Comparison of ENCODE assay signal across 18 cellular contexts in the genomic region with DNA sequence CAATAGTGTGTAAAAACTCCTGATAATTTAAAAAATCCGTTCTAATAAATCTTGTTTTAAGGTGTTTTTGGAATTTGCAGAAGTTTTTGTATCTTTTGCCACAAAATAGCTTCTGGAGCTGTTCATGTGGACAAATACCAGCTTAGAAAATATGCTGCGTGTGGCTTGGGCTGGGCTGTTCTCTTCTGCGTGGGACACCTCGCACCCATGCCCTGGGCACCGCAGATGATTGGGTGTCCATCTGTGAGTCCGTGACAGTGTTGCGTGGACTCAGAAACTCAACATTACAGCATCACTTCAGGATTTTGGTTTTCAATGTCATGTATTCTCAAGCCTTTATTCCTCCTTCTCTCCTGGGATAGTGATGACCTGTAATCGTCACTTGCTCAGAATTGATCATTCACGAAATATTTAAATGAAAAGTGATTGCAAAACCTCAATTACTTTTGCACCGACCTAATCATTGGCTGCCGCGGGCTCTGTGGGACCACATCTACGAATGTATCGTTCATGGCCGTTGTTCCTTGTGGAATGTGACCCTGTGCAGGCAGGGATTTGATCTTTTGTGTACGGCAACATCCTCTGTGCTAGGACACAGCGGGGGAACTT.
A peak's percentile ranks its signal among the peaks of the same experiment; 100 is the strongest.
DNase-seq lines count a peak whose midpoint lies in the region; ATAC-seq and TF ChIP-seq lines count a peak whose summit lies in the region.
"Had no signal": no experiment of that assay in that cellular context is flagged by ENCODE, and none has a peak within 500 bp of the region (broad histone marks: within the 10 kb centered on the region; RNA-seq: fewer than 3 reads in every experiment).

No MANE protein-coding gene starts in this region.

- peak overlapping the region; percentile 82 to 90 for H4K8ac ChIP-seq in IMR-90 (ENCODE audit: low read depth in 2 of 2, low read length in 2 of 2)

- H3K23ac ChIP-seq in IMR-90 (ENCODE audit: low read depth, low read length): peak overlapping the region; percentile 84

- peak overlapping the region; percentile 88 for H2BK20ac ChIP-seq in IMR-90 (ENCODE audit: low read depth, low read length)

- peaks cover 19 to 85% of the 10 kb centered on the region in 2 experiments; a peak in 3 of 4 replicates for H3K79me1 ChIP-seq in IMR-90 (ENCODE audit: low read depth in 1 of 2, low read length in 2 of 2)

- no peak overlapping the region for H3K4me3 Mint-ChIP-seq in effector memory CD8-positive, alpha-beta T cell

- DNase-seq in IMR-90: no peak
- DNase-seq in colonic mucosa: no peak
- DNase-seq in stomach: no peak
- no peak for DNase-seq in effector memory CD8-positive, alpha-beta T cell
- DNase-seq in foreskin keratinocyte: no peak
- DNase-seq in NCI-H226: no peak
- DNase-seq: DND-41; NCI-H1436 treated with DMSO at 0.1 percent for 48 hours; NCI-H2029 treated with DMSO at 0.1 percent for 48 hours; NCI-H2171; NCI-H446 treated with DMSO at 0.1 percent for 48 hours; NCI-H69; NK-92 treated with Interleukin-12 subunit alpha and Interleukin-12 subunit beta, amount 100 ng/mL, for 24 hours had no signal

- intact Hi-C loops in IMR-90 (cut with micrococcal nuclease) (loop anchor here (2.0 to 5.0 kb wide), 3 partner anchors 79 to 227 kb away; no protein-coding TSS in a partner anchor), colonic mucosa (cut with DNase I) (no loop called here), stomach (cut with DNase I; ENCODE audit: low total_unique reads) (no loop called here)

- peaks cover 69 to 73% of the 10 kb centered on the region in 2 donors for H3K27me3 Mint-ChIP-seq in effector memory CD8-positive, alpha-beta T cell

- H4K20me1 ChIP-seq in IMR-90 (ENCODE audit: insufficient read depth, low read length): no peaks in the 10 kb centered on the region

- H4K91ac ChIP-seq in IMR-90 (ENCODE audit: insufficient read depth, low read depth, low read length): peak overlapping the region; percentile 83

- H3K36me3 ChIP-seq in IMR-90 (ENCODE audit: control insufficient read depth, insufficient read depth, low read length): no peaks in the 10 kb centered on the region
- H3K36me3 ChIP-seq in colonic mucosa: no peaks in the 10 kb centered on the region
- H3K36me3 ChIP-seq in mucosa of rectum (ENCODE audit: control insufficient read depth in 2 of 2, insufficient read depth in 2 of 2, low read length in 2 of 2): no peaks in the 10 kb centered on the region
- H3K36me3 ChIP-seq in stomach: no peaks in the 10 kb centered on the region
- H3K36me3 ChIP-seq: HAP-1, Peyer's patch had no signal

- POLR2A ChIA-PET in IMR-90 (lab: Charles Lee; ENCODE audit: unreplicated experiment): interaction anchor here (1.0 kb wide), 1 partner anchor 209 kb away, joined by 3 read pairs; no protein-coding TSS in a partner anchor

- H3K56ac ChIP-seq in IMR-90 (ENCODE audit: extremely low read depth, insufficient read depth, low read length): peak overlapping the region; percentile 79

- no TSS peak for BruUV-seq in IMR-90 (replicated peaks; lab: Mats Ljungman, UMichigan)

- H2BK120ac ChIP-seq in IMR-90 (ENCODE audit: low read depth, low read length): peak overlapping the region; percentile 90

- peak overlapping the region; percentile 98 for H3K14ac ChIP-seq in IMR-90 (replicated peaks; ENCODE audit: low read depth, low read length)

- TF ChIP-seq EP300 in stomach (IDR thresholded peaks at IDR 0.05): no peak

- no peak for TF ChIP-seq POLR2A in IMR-90 (IDR thresholded peaks at IDR 0.05; ENCODE audit: low read depth, low read length)
- TF ChIP-seq POLR2A in stomach (IDR thresholded peaks at IDR 0.05): no peak

- H3K27me3 ChIP-seq in IMR-90 (ENCODE audit: control insufficient read depth, insufficient read depth, low read length) (no peaks in the 10 kb centered on the region), colonic mucosa (no peaks in the 10 kb centered on the region), mucosa of rectum (ENCODE audit: control insufficient read depth in 2 of 2, insufficient read depth in 2 of 2, low read length in 2 of 2) (peaks cover 15 to 18% of the 10 kb centered on the region in 2 donors), stomach (peaks cover 0 to 62% (median 27%) of the 10 kb centered on the region in 3 donors), foreskin keratinocyte (no peaks in the 10 kb centered on the region)
- H3K27me3 ChIP-seq: Peyer's patch had no signal

- WGBS in IMR-90 (ENCODE audit: extremely low coverage in 2 of 2, insufficient read length in 1 of 2), 2 experiments: 63% methylated on average over 11 of the region's 17 CpGs; no CpG with 5 or more reads in 1 of the 2 experiments
- 66 to 77% (median 70%) methylated on average over 17 of the region's 17 CpGs for WGBS in stomach, 5 donors

- peak overlapping the region; percentile 95 for H3K18ac ChIP-seq in IMR-90 (ENCODE audit: low read depth, low read length)

- peak overlapping the region; percentile 49 for H3K4me2 ChIP-seq in IMR-90 (ENCODE audit: low read depth, low read length)
- H3K4me2 ChIP-seq: KMS-11 had no signal

- H2AK9ac ChIP-seq in IMR-90 (replicated peaks; ENCODE audit: low read depth, low read length, poor library complexity): peak overlapping the region; percentile 37

- H3K36me3 Mint-ChIP-seq in effector memory CD8-positive, alpha-beta T cell (ENCODE audit: insufficient read depth): no peaks in the 10 kb centered on the region

- H3K27ac Mint-ChIP-seq in effector memory CD8-positive, alpha-beta T cell: no peak overlapping the region

- CTCF ChIA-PET in IMR-90 (lab: Yijun Ruan, JAX): interaction anchor here (0.7 to 2.3 kb wide), 4 partner anchors 20 to 216 kb away, joined by 3 to 11 read pairs (median 6); partner anchors contain the start of gene FOXF1

- ATAC-seq in IMR-90 (ENCODE audit: low read depth) (no peak), foreskin keratinocyte (no peak), HG03460 (IDR thresholded peaks at IDR 0.05; ENCODE audit: unreplicated experiment) (no peak)
- ATAC-seq in effector memory CD8-positive, alpha-beta T cell (replicated peaks): no peak

- H2AK5ac ChIP-seq in IMR-90 (ENCODE audit: low read depth, low read length): peak overlapping the region; percentile 96

- H3K27ac ChIP-seq in IMR-90 (ENCODE audit: insufficient read depth, low read length) (peak overlapping the region; percentile 88), colonic mucosa (peak overlapping the region; percentile 30), mucosa of rectum (ENCODE audit: low read depth in 2 of 2, low read length in 2 of 2) (peak overlapping the region; percentile 15 to 66), stomach (peak overlapping the region in 4 of 5 donors; percentile 76 to 90 (median 81)), foreskin keratinocyte (no peak overlapping the region)
- H3K27ac ChIP-seq: KMS-11 had no signal

- H3K9me1 ChIP-seq in IMR-90 (ENCODE audit: insufficient read depth, low read length): peaks cover 46% of the 10 kb centered on the region

- H2AFZ ChIP-seq in IMR-90 (replicated peaks; ENCODE audit: low read length, poor library complexity): peak overlapping the region; percentile 19

- peak overlapping the region; percentile 98 for H3K4ac ChIP-seq in IMR-90 (ENCODE audit: low read depth, low read length)

- H3K4me1 Mint-ChIP-seq in effector memory CD8-positive, alpha-beta T cell (ENCODE audit: low read depth in 2 of 2): peaks cover 3 to 4% of the 10 kb centered on the region in 2 donors

- H3K4me1 ChIP-seq in IMR-90 (ENCODE audit: control insufficient read depth, insufficient read depth, low read length) (peaks cover 63% of the 10 kb centered on the region), colonic mucosa (no peaks in the 10 kb centered on the region), mucosa of rectum (ENCODE audit: control insufficient read depth in 2 of 2, insufficient read depth in 2 of 2, low read length in 2 of 2) (peaks cover 5 to 10% of the 10 kb centered on the region in 2 donors), stomach (peaks cover 15 to 58% (median 17%) of the 10 kb centered on the region in 4 donors), foreskin keratinocyte (no peaks in the 10 kb centered on the region)
- H3K4me1 ChIP-seq: HAP-1, Peyer's patch had no signal

- H3K9me3 ChIP-seq in IMR-90 (ENCODE audit: control insufficient read depth, insufficient read depth, low read length): no peaks in the 10 kb centered on the region
- H3K9me3 ChIP-seq in colonic mucosa: no peaks in the 10 kb centered on the region
- no peaks in the 10 kb centered on the region for H3K9me3 ChIP-seq in mucosa of rectum (ENCODE audit: control insufficient read depth in 2 of 2, low read length in 2 of 2)
- no peaks in the 10 kb centered on the region for H3K9me3 ChIP-seq in stomach
- H3K9me3 ChIP-seq: HAP-1, Peyer's patch had no signal

- in situ Hi-C loops in IMR-90 (cut with MboI; ENCODE audit: low sequenced_read_pairs): loop anchor here (5.0 to 25.0 kb wide), 5 partner anchors 75 to 488 kb away; no protein-coding TSS in a partner anchor

- H3K9ac ChIP-seq in IMR-90 (ENCODE audit: low read depth, low read length) (peak overlapping the region; percentile 63; the same call in 1 of the 2 replicates), colonic mucosa (ENCODE audit: low read depth in 2 of 2, low read length in 2 of 2) (no peak overlapping the region), mucosa of rectum (ENCODE audit: low read depth in 1 of 2, low read length in 2 of 2) (no peak overlapping the region)
- H3K9ac ChIP-seq: KMS-11 had no signal

- TF ChIP-seq CTCF in IMR-90 (conservative IDR thresholded peaks at IDR 0.05; ENCODE audit: low read depth, low read length) (no peak), colonic mucosa (IDR thresholded peaks at IDR 0.05) (no peak), stomach (IDR thresholded peaks at IDR 0.05) (no peak), foreskin keratinocyte (conservative IDR thresholded peaks at IDR 0.05) (no peak)

- no peaks in the 10 kb centered on the region for H3K9me3 Mint-ChIP-seq in effector memory CD8-positive, alpha-beta T cell

- TF ChIP-seq RAD21 in IMR-90 (IDR thresholded peaks at IDR 0.05; ENCODE audit: low read length): no peak

- H3K4me3 ChIP-seq in IMR-90 (ENCODE audit: insufficient read depth, low read depth, low read length): no peak overlapping the region
- no peak overlapping the region for H3K4me3 ChIP-seq in colonic mucosa
- H3K4me3 ChIP-seq in mucosa of rectum (ENCODE audit: low read length in 2 of 2): no peak overlapping the region
- no peak overlapping the region for H3K4me3 ChIP-seq in stomach
- H3K4me3 ChIP-seq: HAP-1 had no signal

- peak overlapping the region; percentile 85 for H2BK5ac ChIP-seq in IMR-90 (ENCODE audit: low read depth, low read length, poor library complexity, severe bottlenecking)

- H2BK15ac ChIP-seq in IMR-90 (ENCODE audit: low read depth, low read length): peak overlapping the region; percentile 95

- peak overlapping the region; percentile 94 for H4K5ac ChIP-seq in IMR-90 (ENCODE audit: low read depth, low read length)

- dilution Hi-C loops in IMR-90 (cut with HindIII; ENCODE audit: low sequenced_read_pairs, unreplicated experiment): no loop called here

TF ChIP-seq in IMR-90, 13 proteins besides CTCF, POLR2A, EP300 and RAD21:
- TF ChIP-seq CEBPB (IDR thresholded peaks at IDR 0.05; ENCODE audit: low read depth, low read length) (peak; percentile 52), MAFK (IDR thresholded peaks at IDR 0.05; ENCODE audit: low read depth, low read length) (no peak)
